In the genomic region with DNA sequence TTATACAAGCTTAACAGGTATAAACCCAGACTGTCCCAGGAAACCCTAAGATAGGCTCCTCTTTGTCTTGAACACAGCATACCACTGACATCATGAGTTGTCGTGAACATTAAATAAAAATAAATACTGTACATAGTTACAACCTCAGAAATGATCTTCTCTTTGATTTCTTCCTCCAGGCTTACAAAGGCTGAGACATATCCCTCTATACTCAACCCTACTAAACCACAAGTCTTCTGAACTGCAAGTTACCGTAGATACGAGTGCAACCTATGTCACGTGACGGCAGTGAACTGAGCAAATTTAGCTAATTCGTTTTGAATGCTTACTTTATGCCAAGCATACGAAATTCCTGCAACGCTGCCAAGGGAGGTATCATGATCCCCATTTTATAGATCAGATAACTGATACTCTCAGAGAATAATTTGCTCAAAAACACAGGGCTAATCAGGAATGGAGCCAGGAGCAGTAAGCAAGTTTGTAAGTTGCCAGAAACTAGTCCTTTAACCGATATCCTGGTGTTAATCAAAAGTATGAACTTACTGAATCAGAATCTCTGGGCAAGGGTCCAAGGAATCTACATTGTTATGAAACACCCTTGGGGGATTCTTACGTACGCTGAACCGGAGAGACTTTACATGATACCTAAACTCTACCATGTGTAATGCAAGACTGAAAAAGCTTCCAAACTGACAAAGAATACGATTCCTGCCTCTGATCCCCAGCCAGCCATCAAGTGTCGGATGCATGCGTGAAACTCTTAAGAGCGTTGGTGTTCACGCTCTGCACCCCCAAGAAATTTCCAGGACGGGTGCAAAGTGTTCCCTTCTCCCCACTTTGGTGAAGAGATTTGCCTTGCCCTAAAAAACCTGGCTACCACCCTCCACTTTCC, we compare ENCODE assay signal across 8 cellular contexts.
DNase-seq lines count a peak whose midpoint lies in the region; ATAC-seq and TF ChIP-seq lines count a peak whose summit lies in the region.

No MANE protein-coding gene starts in this region.

- no peak overlapping the region for H3K4me3 ChIP-seq in smooth muscle cell
- no peak overlapping the region for H3K4me3 ChIP-seq in right cardiac atrium (ENCODE audit: low read length)

- ATAC-seq in right cardiac atrium (no peak), GM21723 (IDR thresholded peaks at IDR 0.05; ENCODE audit: unreplicated experiment) (no peak)

- H3K27me3 ChIP-seq in smooth muscle cell (ENCODE audit: low read depth): no peaks in the 10 kb centered on the region
- no peaks in the 10 kb centered on the region for H3K27me3 ChIP-seq in right cardiac atrium (ENCODE audit: control insufficient read depth, insufficient read depth)

- peaks cover 25% of the 10 kb centered on the region for H3K27me3 Mint-ChIP-seq in nephron progenitor cell (ENCODE audit: low read depth, poor library complexity)

- H3K79me2 ChIP-seq in smooth muscle cell (ENCODE audit: low read depth): no peaks in the 10 kb centered on the region

- peaks cover 83% of the 10 kb centered on the region for H4K20me1 ChIP-seq in smooth muscle cell (ENCODE audit: low read depth)

- H3F3A ChIP-seq in smooth muscle cell (ENCODE audit: low read depth): peaks cover 10% of the 10 kb centered on the region

- peaks cover 57% of the 10 kb centered on the region for H3K4me1 Mint-ChIP-seq in nephron progenitor cell

- no peaks in the 10 kb centered on the region for H3K36me3 Mint-ChIP-seq in nephron progenitor cell (ENCODE audit: low read depth)

- H3K9me3 ChIP-seq in smooth muscle cell (replicated peaks; ENCODE audit: low read depth) (no peaks in the 10 kb centered on the region), right cardiac atrium (ENCODE audit: control insufficient read depth, low read length) (no peaks in the 10 kb centered on the region)

- peak; percentile 82 for DNase-seq in GM04504 (ENCODE audit: low read depth)
- DNase-seq in T-helper 2 cell: peak in 3 of 5 experiments; percentile 52 to 94 (median 69)
- DNase-seq in dermis blood vessel endothelial cell: peak; percentile 66
- no peak for DNase-seq in smooth muscle cell (lab: John Stamatoyannopoulos, UW; ENCODE audit: unreplicated experiment)
- DNase-seq in right cardiac atrium: no peak
- DNase-seq in SHP77 treated with DMSO at 0.1 percent for 48 hours (lab: John Stamatoyannopoulos, UW): no peak
- DNase-seq in nephron progenitor cell: no peak

- TF ChIP-seq CTCF in smooth muscle cell (IDR thresholded peaks at IDR 0.05; ENCODE audit: borderline replicate concordance, insufficient read depth, poor library complexity, severe bottlenecking): no peak
- TF ChIP-seq CTCF in nephron progenitor cell (IDR thresholded peaks at IDR 0.05): no peak

- intact Hi-C loops in right cardiac atrium (cut with DNase I): loop anchor here in 1 of 4 donors (10.0 kb wide), 1 partner anchor 100 kb away; no protein-coding TSS in a partner anchor

- H3K4me1 ChIP-seq in smooth muscle cell (ENCODE audit: low read depth): peaks cover 16% of the 10 kb centered on the region
- H3K4me1 ChIP-seq in right cardiac atrium (ENCODE audit: control insufficient read depth, insufficient read depth, low read length): peaks cover 10% of the 10 kb centered on the region

- H3K4me3 Mint-ChIP-seq in nephron progenitor cell: no peak overlapping the region

- H2AFZ ChIP-seq in smooth muscle cell (ENCODE audit: low read depth): no peak overlapping the region

- no peaks in the 10 kb centered on the region for H3K36me3 ChIP-seq in smooth muscle cell (ENCODE audit: low read depth)

- H3K27ac ChIP-seq in smooth muscle cell (ENCODE audit: low read depth) (peak overlapping the region; percentile 69), right cardiac atrium (ENCODE audit: low read length) (no peak overlapping the region)

- H3K9me3 Mint-ChIP-seq in nephron progenitor cell: no peaks in the 10 kb centered on the region

- H3K27ac Mint-ChIP-seq in nephron progenitor cell: no peak overlapping the region

- WGBS in smooth muscle cell (ENCODE audit: low lambda C conversion rate): 65% methylated on average over 18 of the region's 18 CpGs
- 34% methylated on average over 18 of the region's 18 CpGs for WGBS in right cardiac atrium

- H3K9ac ChIP-seq in smooth muscle cell (ENCODE audit: low read depth): no peak overlapping the region

- peak overlapping the region; percentile 1 for H3K4me2 ChIP-seq in smooth muscle cell

Comparison
In these comparisons a context has a peak if more than half of its experiments do, and no peak if none do; other contexts are left out.
1. DNase-seq: peak in GM04504 (single experiment), T-helper 2 cell (3 of 5) and dermis blood vessel endothelial cell (single experiment); none in smooth muscle cell (single experiment), right cardiac atrium (0 of 3), SHP77 treated with DMSO at 0.1 percent for 48 hours (single experiment) and nephron progenitor cell (single experiment).